Comparison of ENCODE assay signal across 23 cellular contexts in the genomic region with DNA sequence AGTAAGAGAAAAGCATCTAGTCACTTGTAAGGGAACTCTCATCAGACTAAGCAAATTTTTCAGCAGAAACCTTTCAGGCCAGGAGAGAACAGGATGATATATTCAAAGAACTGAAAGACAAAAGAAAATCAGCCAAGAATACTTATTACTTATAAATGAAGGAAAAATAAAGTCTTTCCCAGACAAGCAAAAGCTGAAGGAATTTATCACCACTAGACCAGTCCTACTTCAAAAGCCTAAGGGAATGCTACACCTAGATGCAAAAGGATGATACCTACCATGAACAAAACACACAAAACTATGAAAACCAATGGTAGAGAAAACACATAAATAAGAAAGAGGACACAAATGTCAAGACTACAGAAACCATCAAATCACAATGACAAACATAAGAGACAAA.
"Had no signal": no experiment of that assay in that cellular context is flagged by ENCODE, and none has a peak within 500 bp of the region (broad histone marks: within the 10 kb centered on the region; RNA-seq: fewer than 3 reads in every experiment).

No MANE protein-coding gene starts in this region.

- H3K9me3 ChIP-seq: ovary, testis, thyroid gland had no signal

- H3K4me3 ChIP-seq: left ventricle myocardium inferior, lung, mucosa of descending colon, ovary, right atrium auricular region, skin epidermis, stomach, testis, thyroid gland, transverse colon, upper lobe of left lung, vagina had no signal

- H3K36me3 ChIP-seq: left ventricle myocardium inferior, ovary, right atrium auricular region, stomach, thyroid gland, transverse colon, upper lobe of left lung, vagina had no signal

- H3K4me1 ChIP-seq: left ventricle myocardium inferior, right atrium auricular region, stomach, testis, thyroid gland, transverse colon, upper lobe of left lung, vagina had no signal

- H3K27me3 ChIP-seq: ovary, right atrium auricular region, stomach, testis, thyroid gland, transverse colon, upper lobe of left lung, vagina had no signal

- ATAC-seq: mucosa of descending colon; naive thymus-derived CD4-positive, alpha-beta T cell; natural killer cell treated with Interleukin-12 subunit alpha and Interleukin-12 subunit beta and Interleukin-15 and Interleukin-18, amount 100 ng/mL, for 72 hours; sciatic nerve; stimulated activated naive B cell treated with anti-CD40 and anti-IgM and Interleukin-4, amounts not matched to agents 10 μg/mL and 1 μg/mL and 100 μg/mL, for 72 hours; stimulated activated naive CD8-positive, alpha-beta T cell treated with anti-CD3 and anti-CD28 coated beads, Interleukin-15, Interleukin-2, amounts not matched to agents 100 U/mL and 50 U/mL, for 24 hours had no signal

- DNase-seq: islet precursor cell; left ventricle myocardium inferior; midbrain; mucosa of descending colon; naive thymus-derived CD4-positive, alpha-beta T cell; ovary; stimulated activated CD4-positive, alpha-beta T cell treated with anti-CD3 and anti-CD28 coated beads, Interleukin-12 subunit alpha, Interleukin-12 subunit beta, amount 100 ng/mL, for 4 hours; stimulated activated CD4-positive, alpha-beta T cell treated with anti-CD3 and anti-CD28 coated beads, Interleukin-15, amount 100 ng/mL, for 24 hours; stimulated activated CD4-positive, alpha-beta T cell treated with anti-CD3 and anti-CD28 coated beads, Interleukin-2, amount 100 ng/mL, for 24 hours; stimulated activated CD4-positive, alpha-beta T cell treated with anti-CD3 and anti-CD28 coated beads, Interleukin-4, amount 100 ng/mL, for 1 hour; stimulated activated naive B cell treated with anti-CD40 and anti-IgM and Interleukin-4, amounts not matched to agents 10 μg/mL and 1 μg/mL and 100 μg/mL, for 72 hours; stimulated activated naive CD8-positive, alpha-beta T cell treated with anti-CD3 and anti-CD28 coated beads, Interleukin-15, Interleukin-2, amounts not matched to agents 100 U/mL and 50 U/mL, for 24 hours; stomach; testis; thyroid gland; transverse colon; upper lobe of left lung had no signal

- H3K27ac ChIP-seq: left ventricle myocardium inferior, ovary, right atrium auricular region, skin epidermis, stomach, testis, thyroid gland, transverse colon, upper lobe of left lung, vagina had no signal
